ENCODE assay signal across 15 cellular contexts in genomic region chr9:19026375-19026774, GRCh38. TPM values are rescaled to one million over a fixed set of nuclear protein-coding genes. Genes with fewer than 3 reads are reported as not detected.
"Had no signal": no experiment of that assay in that cellular context is flagged by ENCODE, and none has a peak within 500 bp of the region (broad histone marks: within the 10 kb centered on the region; RNA-seq: fewer than 3 reads in every experiment).

No MANE protein-coding gene starts in this region.

- H3K79me2 ChIP-seq: parathyroid adenoma had no signal

- H3K9me3 ChIP-seq: ascending aorta, transverse colon had no signal

- H3K36me3 Mint-ChIP-seq: activated naive CD8-positive, alpha-beta T cell treated with anti-CD3 and anti-CD28 coated beads, Interleukin-2, amount 10 ng/mL, durations not matched to agents 7 days and 5 days had no signal

- H3K27ac Mint-ChIP-seq: activated naive CD8-positive, alpha-beta T cell treated with anti-CD3 and anti-CD28 coated beads, Interleukin-2, amount 10 ng/mL, durations not matched to agents 7 days and 5 days had no signal

- H3K9ac ChIP-seq: parathyroid adenoma had no signal

- H3K27me3 ChIP-seq: ascending aorta had no signal

- H3K27me3 Mint-ChIP-seq: activated naive CD8-positive, alpha-beta T cell treated with anti-CD3 and anti-CD28 coated beads, Interleukin-2, amount 10 ng/mL, durations not matched to agents 7 days and 5 days had no signal

- H3K9me3 Mint-ChIP-seq: activated naive CD8-positive, alpha-beta T cell treated with anti-CD3 and anti-CD28 coated beads, Interleukin-2, amount 10 ng/mL, durations not matched to agents 7 days and 5 days had no signal

- H3K4me3 ChIP-seq: ascending aorta, dorsolateral prefrontal cortex, transverse colon had no signal

- DNase-seq: activated gamma-delta T cell; activated naive CD8-positive, alpha-beta T cell treated with anti-CD3 and anti-CD28 coated beads, Interleukin-2, amount 10 ng/mL, durations not matched to agents 7 days and 5 days; activated T-cell treated with anti-CD3 and anti-CD28 coated beads, Interleukin-2, amount 50 U/mL, for 1 hour; dorsolateral prefrontal cortex; hippocampal formation; substantia nigra; SW 1271; T-helper 9 cell; transverse colon had no signal

- H3K4me1 ChIP-seq: parathyroid adenoma, transverse colon had no signal

- H3K36me3 ChIP-seq: ascending aorta, transverse colon had no signal

- H3K4me3 Mint-ChIP-seq: activated naive CD8-positive, alpha-beta T cell treated with anti-CD3 and anti-CD28 coated beads, Interleukin-2, amount 10 ng/mL, durations not matched to agents 7 days and 5 days had no signal

- H2AFZ ChIP-seq: parathyroid adenoma had no signal

- H3K27ac ChIP-seq: ascending aorta, dorsolateral prefrontal cortex, parathyroid adenoma, transverse colon had no signal

RNA-seq across cellular contexts. Expression of gene SAXO1, which starts 6.6 kb away (rescaled TPM):
- total RNA-seq: bronchial epithelial cell, glomerular endothelial cell, myocyte, skeletal muscle tissue had no signal
